ENCODE assay signal across 8 cellular contexts in the genomic region with DNA sequence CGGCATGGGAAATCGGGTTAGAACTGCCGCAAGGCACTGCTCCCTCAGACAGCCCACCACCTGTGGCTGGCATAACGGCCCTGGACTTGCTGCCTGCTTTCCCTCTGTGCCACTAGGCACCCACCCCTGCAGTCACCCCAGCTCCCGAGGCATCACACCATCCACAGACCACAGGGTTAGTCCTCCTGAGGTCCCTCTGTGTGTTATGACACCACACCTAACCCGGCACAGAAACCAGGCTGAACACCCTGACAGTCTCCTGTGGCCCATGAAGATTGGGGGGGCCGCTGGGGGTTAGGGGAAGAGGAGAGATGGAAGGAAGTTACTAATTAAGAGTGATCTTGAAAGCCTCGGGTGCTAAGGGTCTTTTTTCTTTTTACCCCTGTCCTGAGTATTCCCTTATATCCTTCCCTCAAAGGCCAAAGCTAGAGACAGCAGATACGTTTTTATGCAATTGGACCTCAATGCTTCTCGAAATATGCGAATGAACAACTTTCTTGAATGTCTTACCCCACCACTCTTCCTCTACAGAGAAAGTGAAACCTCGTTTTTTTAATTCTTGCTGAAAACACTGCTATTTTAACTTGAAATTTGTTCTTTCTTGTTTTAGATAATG. TPM values are rescaled to one million over a fixed set of nuclear protein-coding genes. Genes with fewer than 3 reads are reported as not detected.
DNase-seq lines count a peak whose midpoint lies in the region; TF ChIP-seq lines count a peak whose summit lies in the region.

No MANE protein-coding gene starts in this region.

- POLR2A ChIA-PET in A673 (lab: Charles Lee; ENCODE audit: low non-redundant PET), result no interaction called here

- H2AFZ ChIP-seq in GM23248, result no peak overlapping the region

- H3K4me2 ChIP-seq in GM23248 (ENCODE audit: unreplicated experiment), result peak overlapping the region; percentile 38

- CTCF ChIA-PET in A673 (lab: Charles Lee), result no interaction called here

- peaks cover 100% of the 10 kb centered on the region for H3K79me2 ChIP-seq in GM23248 (ENCODE audit: insufficient read depth)

- no peaks in the 10 kb centered on the region for H3K27me3 ChIP-seq in A673 (replicated peaks; ENCODE audit: insufficient read depth, low read depth, low read length, poor library complexity)
- no peaks in the 10 kb centered on the region for H3K27me3 ChIP-seq in GM23248 (replicated peaks; ENCODE audit: insufficient read depth)

- peaks cover 17% of the 10 kb centered on the region for H3K4me1 ChIP-seq in A673 (ENCODE audit: insufficient read depth, low read length, poor library complexity, severe bottlenecking)
- peaks cover 20% of the 10 kb centered on the region for H3K4me1 ChIP-seq in GM23248 (ENCODE audit: insufficient read depth)

- TF ChIP-seq CTCF in A673 (conservative IDR thresholded peaks at IDR 0.05; ENCODE audit: low read depth, low read length) (no peak), epithelial cell of esophagus (IDR thresholded peaks at IDR 0.05; ENCODE audit: insufficient read depth, low read depth, low read length, missing control alignments) (no peak)

- BruUV-seq in A673 (replicated peaks; lab: Mats Ljungman, UMichigan), result no TSS peak

- intact Hi-C loops in A673 (cut with micrococcal nuclease; ENCODE audit: unreplicated experiment), result no loop called here

- in situ Hi-C loops in GM23248 (cut with MboI), result no loop called here

- peaks cover 9% of the 10 kb centered on the region; the same call in 1 of the 2 replicates for H3F3A ChIP-seq in GM23248 (ENCODE audit: insufficient read depth)

- 73 to 77% methylated on average over 12 of the region's 12 CpGs for whole genome bisulfite sequencing in GM23248 (ENCODE audit: low coverage in 1 of 2, low lambda C conversion rate in 2 of 2, missing lambda C conversion rate in 2 of 2), 2 experiments

- H3K36me3 ChIP-seq in A673 (ENCODE audit: insufficient read depth, low read length, poor library complexity, severe bottlenecking), result no peaks in the 10 kb centered on the region
- H3K36me3 ChIP-seq in GM23248 (ENCODE audit: low read depth), result no peaks in the 10 kb centered on the region

- H3K9me2 ChIP-seq in GM23248 (ENCODE audit: insufficient read depth), result no peaks in the 10 kb centered on the region

- no peaks in the 10 kb centered on the region for H4K20me1 ChIP-seq in GM23248 (ENCODE audit: insufficient read depth)

- no peak for DNase-seq in A673 (ENCODE audit: low spot score)
- no peak for DNase-seq in GM23248
- DNase-seq in activated CD4-positive, CD25-positive, alpha-beta regulatory T cell treated with anti-CD3 and anti-CD28 coated beads, Interleukin-2, amount 50 U/mL, for 72 hours, result peak; percentile 59
- DNase-seq in epithelial cell of esophagus (ENCODE audit: low read depth), result no peak
- DNase-seq in stimulated activated CD4-positive, alpha-beta T cell treated with anti-CD3 and anti-CD28 coated beads, Interleukin-2, amount 100 ng/mL, for 24 hours, result peak; percentile 69 to 74
- DNase-seq in NCI-H1417 (lab: John Stamatoyannopoulos, UW), result no peak
- no peak for DNase-seq in NCI-H146 (lab: John Stamatoyannopoulos, UW)
- DNase-seq in NCI-H1436 (lab: John Stamatoyannopoulos, UW), result no peak

- H3K27ac ChIP-seq in A673 (ENCODE audit: low read depth, low read length, poor library complexity, severe bottlenecking), result peak overlapping the region; percentile 23
- 0 out of 2 replicates have a peak overlapping the region, but pooled peaks have one; percentile 4 for H3K27ac ChIP-seq in GM23248

- peak overlapping the region; percentile 13 for H3K4me3 ChIP-seq in A673 (ENCODE audit: low read depth, low read length, poor library complexity, severe bottlenecking)
- H3K4me3 ChIP-seq in GM23248, result peak overlapping the region; percentile 27; the same call in 1 of the 2 replicates
- H3K4me3 ChIP-seq in epithelial cell of esophagus (ENCODE audit: low read length), result peak overlapping the region; percentile 26

- 0 out of 2 replicates have a peak overlapping the region, but pooled peaks have one; percentile 9 for H3K9ac ChIP-seq in GM23248

- H3K9me3 ChIP-seq in A673 (ENCODE audit: low read depth, low read length, poor library complexity, severe bottlenecking), result no peaks in the 10 kb centered on the region
- H3K9me3 ChIP-seq in GM23248 (ENCODE audit: low read depth), result no peaks in the 10 kb centered on the region

RNA-seq across cellular contexts. Expression of a gene that starts 7.0 kb away (rescaled TPM):
- 17.9 and 24.6 TPM in 2 replicates for total RNA-seq in A673 (2021)
- total RNA-seq in GM23248 (2014; rRNA removed; shearing (Covaris generic)), result 10.4 and 16.8 TPM in 2 replicates
- polyA plus RNA-seq in GM23248 (2016; fragmentation: Nextera tagmentation; extraction: Ambion mirVana), result 11.7 TPM in 2 replicates

Comparison
In these comparisons a context has a peak if more than half of its experiments do, and no peak if none do; other contexts are left out.
1. DNase-seq: peak in activated CD4-positive, CD25-positive, alpha-beta regulatory T cell treated with anti-CD3 and anti-CD28 coated beads, Interleukin-2, amount 50 U/mL, for 72 hours (single experiment) and stimulated activated CD4-positive, alpha-beta T cell treated with anti-CD3 and anti-CD28 coated beads, Interleukin-2, amount 100 ng/mL, for 24 hours (2 of 2); none in A673 (single experiment), GM23248 (single experiment), epithelial cell of esophagus (single experiment), NCI-H1417 (0 of 3), NCI-H146 (single experiment) and NCI-H1436 (single experiment).
2. Peak in every context shown above with its lines, with median percentiles within 50 percentile points of each other: H3K4me3 ChIP-seq.